8 cellular contexts compared by ENCODE assay signal in genomic region chr2:39666489-39667141, GRCh38. TPM values are rescaled to one million over a fixed set of nuclear protein-coding genes. Genes with fewer than 3 reads are reported as not detected.
A peak's percentile ranks its signal among the peaks of the same experiment; 100 is the strongest.
DNase-seq lines count a peak whose midpoint lies in the region; ATAC-seq and TF ChIP-seq lines count a peak whose summit lies in the region.

No MANE protein-coding gene starts in this region.

- WGBS in body of pancreas, 2 donors = 3 to 4% methylated on average over 24 to 25 of the region's 26 CpGs

- H3K9me3 ChIP-seq in iPS-20b (ENCODE audit: insufficient read depth, low read depth, low read length) = no peaks in the 10 kb centered on the region
- no peaks in the 10 kb centered on the region for H3K9me3 ChIP-seq in body of pancreas

- H3K27ac ChIP-seq in iPS-20b (ENCODE audit: low read length) (no peak overlapping the region), substantia nigra (ENCODE audit: low read depth, low read length, poor library complexity, severe bottlenecking) (peak overlapping the region; percentile 11), body of pancreas (no peak overlapping the region)

- peaks cover 8% of the 10 kb centered on the region for H3K4me1 Mint-ChIP-seq in activated naive CD8-positive, alpha-beta T cell treated with anti-CD3 and anti-CD28 coated beads, Interleukin-2, amount 50 U/mL, for 24 hours

- H3K27me3 Mint-ChIP-seq in activated naive CD8-positive, alpha-beta T cell treated with anti-CD3 and anti-CD28 coated beads, Interleukin-2, amount 50 U/mL, for 24 hours = peaks cover 66% of the 10 kb centered on the region

- H3K36me3 Mint-ChIP-seq in activated naive CD8-positive, alpha-beta T cell treated with anti-CD3 and anti-CD28 coated beads, Interleukin-2, amount 50 U/mL, for 24 hours (ENCODE audit: low read depth) = no peaks in the 10 kb centered on the region

- H3K4me3 Mint-ChIP-seq in activated naive CD8-positive, alpha-beta T cell treated with anti-CD3 and anti-CD28 coated beads, Interleukin-2, amount 50 U/mL, for 24 hours = peak overlapping the region; percentile 76

- peak overlapping the region; percentile 75 for H3K4me3 ChIP-seq in iPS-20b (ENCODE audit: low read length)
- no peak overlapping the region for H3K4me3 ChIP-seq in body of pancreas

- H3K27ac Mint-ChIP-seq in activated naive CD8-positive, alpha-beta T cell treated with anti-CD3 and anti-CD28 coated beads, Interleukin-2, amount 50 U/mL, for 24 hours = no peak overlapping the region

- TF ChIP-seq POLR2A in body of pancreas (IDR thresholded peaks at IDR 0.05) = no peak

- H3K36me3 ChIP-seq in iPS-20b (ENCODE audit: insufficient read depth, low read depth, low read length) (no peaks in the 10 kb centered on the region), body of pancreas (replicated peaks in 1 of 2; ENCODE audit: insufficient read depth in 1 of 2, low read depth in 2 of 2) (no peaks in the 10 kb centered on the region)

- H3K27me3 ChIP-seq in iPS-20b (ENCODE audit: insufficient read depth, low read length) = peaks cover 50% of the 10 kb centered on the region
- H3K27me3 ChIP-seq in body of pancreas = no peaks in the 10 kb centered on the region

- no peaks in the 10 kb centered on the region for H3K9me3 Mint-ChIP-seq in activated naive CD8-positive, alpha-beta T cell treated with anti-CD3 and anti-CD28 coated beads, Interleukin-2, amount 50 U/mL, for 24 hours

- no peak for TF ChIP-seq CTCF in body of pancreas (IDR thresholded peaks at IDR 0.05)

- intact Hi-C loops in body of pancreas (cut with DNase I) = no loop called here

- H3K9ac ChIP-seq in iPS-20b (ENCODE audit: low read depth, low read length) = no peak overlapping the region

- ATAC-seq in activated naive CD8-positive, alpha-beta T cell treated with anti-CD3 and anti-CD28 coated beads, Interleukin-2, amount 50 U/mL, for 24 hours = no peak
- ATAC-seq in HG03460 (IDR thresholded peaks at IDR 0.05; ENCODE audit: unreplicated experiment) = no peak
- no peak for ATAC-seq in body of pancreas

- H3K4me1 ChIP-seq in iPS-20b (ENCODE audit: insufficient read depth, low read length) = peaks cover 12% of the 10 kb centered on the region
- H3K4me1 ChIP-seq in body of pancreas = peaks cover 7% of the 10 kb centered on the region

- DNase-seq in NCI-H748 (lab: John Stamatoyannopoulos, UW; ENCODE audit: unreplicated experiment) (peak; percentile 49), NCI-H748 treated with DMSO at 0.1 percent for 48 hours (lab: John Stamatoyannopoulos, UW) (no peak), substantia nigra (lab: John Stamatoyannopoulos, UW) (peak in 1 of 49 donors; percentile 45), SIG-M5 treated with dmso at 0.1 percent for 504 hours (lab: John Stamatoyannopoulos, UW; ENCODE audit: unreplicated experiment) (no peak), body of pancreas (no peak)
- no peak for DNase-seq in activated naive CD8-positive, alpha-beta T cell treated with anti-CD3 and anti-CD28 coated beads, Interleukin-2, amount 50 U/mL, for 24 hours

RNA-seq across cellular contexts. Expression of gene TMEM178A, which starts 0.9 kb away (rescaled TPM):
- total RNA-seq in body of pancreas = 1 to 10 TPM; 4.9 to 7.8 TPM
